In genomic region chr10:1573334-1573969, GRCh38 we compare ENCODE assay signal across 23 cellular contexts.
"Had no signal": no experiment of that assay in that cellular context is flagged by ENCODE, and none has a peak within 500 bp of the region (broad histone marks: within the 10 kb centered on the region; RNA-seq: fewer than 3 reads in every experiment).

No MANE protein-coding gene starts in this region.

- H3K4me1 ChIP-seq: breast epithelium, psoas muscle, upper lobe of left lung had no signal

- DNase-seq: activated CD4-positive, alpha-beta T cell treated with anti-CD3 and anti-CD28 coated beads for 48 hours; activated CD4-positive, alpha-beta T cell treated with anti-CD3 and anti-CD28 coated beads, Interleukin-2, amount 50 U/mL, for 48 hours; activated CD8-positive, alpha-beta memory T cell treated with anti-CD3 and anti-CD28 coated beads for 24 hours; activated CD8-positive, alpha-beta memory T cell treated with anti-CD3 and anti-CD28 coated beads, Interleukin-2, amount 50 U/mL, for 4 hours; activated effector memory CD4-positive, alpha-beta T cell treated with anti-CD3 and anti-CD28 coated beads, Interleukin-2, amount 50 U/mL, for 16 hours; activated naive CD4-positive, alpha-beta T cell treated with anti-CD3 and anti-CD28 coated beads for 36 hours; activated T-cell treated with anti-CD3 and anti-CD28 coated beads, Interleukin-2, amount 50 U/mL, for 1 hour; effector CD8-positive, alpha-beta T cell; left cardiac atrium; left ventricle myocardium superior; mammary epithelial cell; naive B cell; nephron progenitor cell; ovary; psoas muscle; stimulated activated naive CD8-positive, alpha-beta T cell treated with anti-CD3 and anti-CD28 coated beads, Interleukin-15, Interleukin-2, amounts not matched to agents 100 U/mL and 50 U/mL, for 24 hours; upper lobe of left lung had no signal

- H3K9me3 Mint-ChIP-seq: activated naive CD4-positive, alpha-beta T cell treated with anti-CD3 and anti-CD28 coated beads for 36 hours; activated T-helper 1 cell treated with anti-CD3 and anti-CD28 coated beads, Interleukin-12 subunit alpha, Interleukin-12 subunit beta, Interleukin-2, Interleukin-4 antibody, amounts not matched to agents 30 ng/mL and 10 ng/mL and 1 ng/mL, durations not matched to agents 14 hours and 24 hours and 36 hours; mesothelial cell of epicardium had no signal

- H3K27ac Mint-ChIP-seq: activated naive CD4-positive, alpha-beta T cell treated with anti-CD3 and anti-CD28 coated beads for 36 hours; activated T-helper 1 cell treated with anti-CD3 and anti-CD28 coated beads, Interleukin-12 subunit alpha, Interleukin-12 subunit beta, Interleukin-2, Interleukin-4 antibody, amounts not matched to agents 30 ng/mL and 10 ng/mL and 1 ng/mL, durations not matched to agents 14 hours and 24 hours and 36 hours; mesothelial cell of epicardium; nephron progenitor cell had no signal

- ATAC-seq: activated CD4-positive, CD25-positive, alpha-beta regulatory T cell treated with anti-CD3 and anti-CD28 coated beads, Interleukin-2, amount 50 U/mL, for 24 hours; left cardiac atrium; left ventricle myocardium superior; psoas muscle; stimulated activated naive CD8-positive, alpha-beta T cell treated with anti-CD3 and anti-CD28 coated beads, Interleukin-15, Interleukin-2, amounts not matched to agents 100 U/mL and 50 U/mL, for 24 hours had no signal

- H3K27me3 ChIP-seq: breast epithelium, ovary, upper lobe of left lung had no signal

- H3K4me1 Mint-ChIP-seq: mesothelial cell of epicardium had no signal

- H3K36me3 ChIP-seq: breast epithelium, ovary, thoracic aorta, upper lobe of left lung had no signal

- H3K4me3 ChIP-seq: breast epithelium, ovary, psoas muscle, thoracic aorta, upper lobe of left lung had no signal

- H3K27ac ChIP-seq: breast epithelium, epithelial cell of prostate, ovary, psoas muscle, thoracic aorta, upper lobe of left lung had no signal

- H3K36me3 Mint-ChIP-seq: mesothelial cell of epicardium, naive B cell had no signal

- H3K9me3 ChIP-seq: breast epithelium, ovary, psoas muscle, thoracic aorta, upper lobe of left lung had no signal

- H3K4me3 Mint-ChIP-seq: activated naive CD4-positive, alpha-beta T cell treated with anti-CD3 and anti-CD28 coated beads for 36 hours; activated T-helper 1 cell treated with anti-CD3 and anti-CD28 coated beads, Interleukin-12 subunit alpha, Interleukin-12 subunit beta, Interleukin-2, Interleukin-4 antibody, amounts not matched to agents 30 ng/mL and 10 ng/mL and 1 ng/mL, durations not matched to agents 14 hours and 24 hours and 36 hours; mesothelial cell of epicardium; nephron progenitor cell had no signal
